Comparison of ENCODE assay signal across 1 cellular context in the genomic region with DNA sequence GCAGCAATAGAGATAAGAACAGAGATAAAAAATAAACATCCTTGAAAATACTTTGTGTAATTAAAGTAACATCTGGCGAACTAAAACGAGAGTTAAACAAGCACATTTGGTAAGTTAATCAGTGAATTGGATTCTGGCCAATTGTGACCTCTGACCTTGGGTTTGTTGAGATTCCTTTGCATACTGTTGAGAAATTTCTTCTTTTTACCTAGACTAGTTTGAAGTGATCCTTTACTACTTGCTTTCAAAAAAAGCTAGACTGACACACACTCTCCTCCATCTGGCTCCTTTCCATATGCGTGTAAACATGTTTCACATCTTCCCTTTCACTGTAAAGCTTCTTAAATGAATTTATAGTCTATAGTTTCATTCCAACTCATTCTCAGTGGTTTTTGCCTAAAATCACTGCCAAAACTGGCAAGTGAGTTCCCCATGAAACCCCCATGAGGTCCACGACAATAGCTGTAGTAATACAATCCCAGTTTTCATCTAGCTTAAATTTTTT.
A peak's percentile ranks its signal among the peaks of the same experiment; 100 is the strongest.
TF ChIP-seq lines count a peak whose summit lies in the region.

No MANE protein-coding gene starts in this region.

TF ChIP-seq in GM12878, 131 proteins besides CTCF, POLR2A, EP300 and RAD21 (continued from another document and continues in another):
- TF ChIP-seq CREB1 (IDR thresholded peaks at IDR 0.05; ENCODE audit: low read depth) (peak; percentile 27; the same call in 1 of the 2 replicates), CHD4 (IDR thresholded peaks at IDR 0.05) (no peak), SMAD1 (IDR thresholded peaks at IDR 0.05; ENCODE audit: low read depth, partially characterized antibody) (no peak), MXI1 (IDR thresholded peaks at IDR 0.05; ENCODE audit: low read depth, low read length) (no peak), CHD2 (IDR thresholded peaks at IDR 0.05; ENCODE audit: borderline replicate concordance, low read depth, low read length) (no peak), CREM (IDR thresholded peaks at IDR 0.05; ENCODE audit: low read depth) (peak; percentile 75; the same call in 1 of the 2 replicates), POLR2AphosphoS2 (IDR thresholded peaks at IDR 0.05; ENCODE audit: low read depth, low read length) (no peak), CBX5 (IDR thresholded peaks at IDR 0.05; ENCODE audit: low read depth) (peak; percentile 55; the same call in 1 of the 2 replicates), TARDBP (IDR thresholded peaks at IDR 0.05; ENCODE audit: borderline replicate concordance) (no peak), RB1 (IDR thresholded peaks at IDR 0.05; ENCODE audit: borderline replicate concordance) (no peak), ZNF274 (IDR thresholded peaks at IDR 0.05; ENCODE audit: insufficient read depth, insufficient read length) (no peak), MYC (IDR thresholded peaks at IDR 0.05; ENCODE audit: insufficient read depth, insufficient read length, insufficient replicate concordance, low read length, severe bottlenecking) (no peak), NFIC (IDR thresholded peaks at IDR 0.05; ENCODE audit: low read depth, low read length) (peak; percentile 95), TCF3 (IDR thresholded peaks at IDR 0.05; ENCODE audit: borderline replicate concordance, insufficient read depth, low read depth, low read length) (no peak), SMARCA5 (IDR thresholded peaks at IDR 0.05) (no peak), ZSCAN29 (IDR thresholded peaks at IDR 0.05) (no peak), SMAD5 (IDR thresholded peaks at IDR 0.05; ENCODE audit: low read depth) (no peak), TAF1 (IDR thresholded peaks at IDR 0.05; ENCODE audit: borderline replicate concordance, low read depth, low read length) (no peak), TCF7 (IDR thresholded peaks at IDR 0.05; ENCODE audit: borderline replicate concordance) (no peak), RFX5 (IDR thresholded peaks at IDR 0.05; ENCODE audit: low read depth, low read length) (no peak), RBBP5 (conservative IDR thresholded peaks at IDR 0.05) (no peak), POLR2AphosphoS5 (IDR thresholded peaks at IDR 0.05; ENCODE audit: low read length) (no peak), RCOR1 (conservative IDR thresholded peaks at IDR 0.05; ENCODE audit: low read depth, low read length) (no peak), ZBED1 (IDR thresholded peaks at IDR 0.05; ENCODE audit: borderline replicate concordance) (peak; percentile 35; the same call in 1 of the 2 replicates), EGR1 (IDR thresholded peaks at IDR 0.05; ENCODE audit: borderline replicate concordance in 1 of 2, low read depth in 2 of 2, low read length in 2 of 2) (no peak), PAX5 (IDR thresholded peaks at IDR 0.05; ENCODE audit: borderline replicate concordance, low read depth, low read length) (no peak), TBL1XR1 (IDR thresholded peaks at IDR 0.05; ENCODE audit: low read depth, low read length) (no peak), SIN3A (IDR thresholded peaks at IDR 0.05; ENCODE audit: low read depth, low read length) (no peak)
- TF ChIP-seq, protein P1, sequence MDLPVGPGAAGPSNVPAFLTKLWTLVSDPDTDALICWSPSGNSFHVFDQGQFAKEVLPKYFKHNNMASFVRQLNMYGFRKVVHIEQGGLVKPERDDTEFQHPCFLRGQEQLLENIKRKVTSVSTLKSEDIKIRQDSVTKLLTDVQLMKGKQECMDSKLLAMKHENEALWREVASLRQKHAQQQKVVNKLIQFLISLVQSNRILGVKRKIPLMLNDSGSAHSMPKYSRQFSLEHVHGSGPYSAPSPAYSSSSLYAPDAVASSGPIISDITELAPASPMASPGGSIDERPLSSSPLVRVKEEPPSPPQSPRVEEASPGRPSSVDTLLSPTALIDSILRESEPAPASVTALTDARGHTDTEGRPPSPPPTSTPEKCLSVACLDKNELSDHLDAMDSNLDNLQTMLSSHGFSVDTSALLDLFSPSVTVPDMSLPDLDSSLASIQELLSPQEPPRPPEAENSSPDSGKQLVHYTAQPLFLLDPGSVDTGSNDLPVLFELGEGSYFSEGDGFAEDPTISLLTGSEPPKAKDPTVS (IDR thresholded peaks at IDR 0.05; ENCODE audit: low read depth, low read length): no peak
- TF ChIP-seq, protein P2, sequence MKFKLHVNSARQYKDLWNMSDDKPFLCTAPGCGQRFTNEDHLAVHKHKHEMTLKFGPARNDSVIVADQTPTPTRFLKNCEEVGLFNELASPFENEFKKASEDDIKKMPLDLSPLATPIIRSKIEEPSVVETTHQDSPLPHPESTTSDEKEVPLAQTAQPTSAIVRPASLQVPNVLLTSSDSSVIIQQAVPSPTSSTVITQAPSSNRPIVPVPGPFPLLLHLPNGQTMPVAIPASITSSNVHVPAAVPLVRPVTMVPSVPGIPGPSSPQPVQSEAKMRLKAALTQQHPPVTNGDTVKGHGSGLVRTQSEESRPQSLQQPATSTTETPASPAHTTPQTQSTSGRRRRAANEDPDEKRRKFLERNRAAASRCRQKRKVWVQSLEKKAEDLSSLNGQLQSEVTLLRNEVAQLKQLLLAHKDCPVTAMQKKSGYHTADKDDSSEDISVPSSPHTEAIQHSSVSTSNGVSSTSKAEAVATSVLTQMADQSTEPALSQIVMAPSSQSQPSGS (IDR thresholded peaks at IDR 0.05; ENCODE audit: low read length): peak; percentile 90
- TF ChIP-seq, protein P3, sequence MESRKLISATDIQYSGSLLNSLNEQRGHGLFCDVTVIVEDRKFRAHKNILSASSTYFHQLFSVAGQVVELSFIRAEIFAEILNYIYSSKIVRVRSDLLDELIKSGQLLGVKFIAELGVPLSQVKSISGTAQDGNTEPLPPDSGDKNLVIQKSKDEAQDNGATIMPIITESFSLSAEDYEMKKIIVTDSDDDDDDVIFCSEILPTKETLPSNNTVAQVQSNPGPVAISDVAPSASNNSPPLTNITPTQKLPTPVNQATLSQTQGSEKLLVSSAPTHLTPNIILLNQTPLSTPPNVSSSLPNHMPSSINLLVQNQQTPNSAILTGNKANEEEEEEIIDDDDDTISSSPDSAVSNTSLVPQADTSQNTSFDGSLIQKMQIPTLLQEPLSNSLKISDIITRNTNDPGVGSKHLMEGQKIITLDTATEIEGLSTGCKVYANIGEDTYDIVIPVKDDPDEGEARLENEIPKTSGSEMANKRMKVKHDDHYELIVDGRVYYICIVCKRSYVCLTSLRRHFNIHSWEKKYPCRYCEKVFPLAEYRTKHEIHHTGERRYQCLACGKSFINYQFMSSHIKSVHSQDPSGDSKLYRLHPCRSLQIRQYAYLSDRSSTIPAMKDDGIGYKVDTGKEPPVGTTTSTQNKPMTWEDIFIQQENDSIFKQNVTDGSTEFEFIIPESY (IDR thresholded peaks at IDR 0.05): no peak
- TF ChIP-seq, protein P4, sequence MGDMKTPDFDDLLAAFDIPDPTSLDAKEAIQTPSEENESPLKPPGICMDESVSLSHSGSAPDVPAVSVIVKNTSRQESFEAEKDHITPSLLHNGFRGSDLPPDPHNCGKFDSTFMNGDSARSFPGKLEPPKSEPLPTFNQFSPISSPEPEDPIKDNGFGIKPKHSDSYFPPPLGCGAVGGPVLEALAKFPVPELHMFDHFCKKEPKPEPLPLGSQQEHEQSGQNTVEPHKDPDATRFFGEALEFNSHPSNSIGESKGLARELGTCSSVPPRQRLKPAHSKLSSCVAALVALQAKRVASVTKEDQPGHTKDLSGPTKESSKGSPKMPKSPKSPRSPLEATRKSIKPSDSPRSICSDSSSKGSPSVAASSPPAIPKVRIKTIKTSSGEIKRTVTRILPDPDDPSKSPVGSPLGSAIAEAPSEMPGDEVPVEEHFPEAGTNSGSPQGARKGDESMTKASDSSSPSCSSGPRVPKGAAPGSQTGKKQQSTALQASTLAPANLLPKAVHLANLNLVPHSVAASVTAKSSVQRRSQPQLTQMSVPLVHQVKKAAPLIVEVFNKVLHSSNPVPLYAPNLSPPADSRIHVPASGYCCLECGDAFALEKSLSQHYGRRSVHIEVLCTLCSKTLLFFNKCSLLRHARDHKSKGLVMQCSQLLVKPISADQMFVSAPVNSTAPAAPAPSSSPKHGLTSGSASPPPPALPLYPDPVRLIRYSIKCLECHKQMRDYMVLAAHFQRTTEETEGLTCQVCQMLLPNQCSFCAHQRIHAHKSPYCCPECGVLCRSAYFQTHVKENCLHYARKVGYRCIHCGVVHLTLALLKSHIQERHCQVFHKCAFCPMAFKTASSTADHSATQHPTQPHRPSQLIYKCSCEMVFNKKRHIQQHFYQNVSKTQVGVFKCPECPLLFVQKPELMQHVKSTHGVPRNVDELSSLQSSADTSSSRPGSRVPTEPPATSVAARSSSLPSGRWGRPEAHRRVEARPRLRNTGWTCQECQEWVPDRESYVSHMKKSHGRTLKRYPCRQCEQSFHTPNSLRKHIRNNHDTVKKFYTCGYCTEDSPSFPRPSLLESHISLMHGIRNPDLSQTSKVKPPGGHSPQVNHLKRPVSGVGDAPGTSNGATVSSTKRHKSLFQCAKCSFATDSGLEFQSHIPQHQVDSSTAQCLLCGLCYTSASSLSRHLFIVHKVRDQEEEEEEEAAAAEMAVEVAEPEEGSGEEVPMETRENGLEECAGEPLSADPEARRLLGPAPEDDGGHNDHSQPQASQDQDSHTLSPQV (IDR thresholded peaks at IDR 0.05): no peak
- TF ChIP-seq, protein P5, sequence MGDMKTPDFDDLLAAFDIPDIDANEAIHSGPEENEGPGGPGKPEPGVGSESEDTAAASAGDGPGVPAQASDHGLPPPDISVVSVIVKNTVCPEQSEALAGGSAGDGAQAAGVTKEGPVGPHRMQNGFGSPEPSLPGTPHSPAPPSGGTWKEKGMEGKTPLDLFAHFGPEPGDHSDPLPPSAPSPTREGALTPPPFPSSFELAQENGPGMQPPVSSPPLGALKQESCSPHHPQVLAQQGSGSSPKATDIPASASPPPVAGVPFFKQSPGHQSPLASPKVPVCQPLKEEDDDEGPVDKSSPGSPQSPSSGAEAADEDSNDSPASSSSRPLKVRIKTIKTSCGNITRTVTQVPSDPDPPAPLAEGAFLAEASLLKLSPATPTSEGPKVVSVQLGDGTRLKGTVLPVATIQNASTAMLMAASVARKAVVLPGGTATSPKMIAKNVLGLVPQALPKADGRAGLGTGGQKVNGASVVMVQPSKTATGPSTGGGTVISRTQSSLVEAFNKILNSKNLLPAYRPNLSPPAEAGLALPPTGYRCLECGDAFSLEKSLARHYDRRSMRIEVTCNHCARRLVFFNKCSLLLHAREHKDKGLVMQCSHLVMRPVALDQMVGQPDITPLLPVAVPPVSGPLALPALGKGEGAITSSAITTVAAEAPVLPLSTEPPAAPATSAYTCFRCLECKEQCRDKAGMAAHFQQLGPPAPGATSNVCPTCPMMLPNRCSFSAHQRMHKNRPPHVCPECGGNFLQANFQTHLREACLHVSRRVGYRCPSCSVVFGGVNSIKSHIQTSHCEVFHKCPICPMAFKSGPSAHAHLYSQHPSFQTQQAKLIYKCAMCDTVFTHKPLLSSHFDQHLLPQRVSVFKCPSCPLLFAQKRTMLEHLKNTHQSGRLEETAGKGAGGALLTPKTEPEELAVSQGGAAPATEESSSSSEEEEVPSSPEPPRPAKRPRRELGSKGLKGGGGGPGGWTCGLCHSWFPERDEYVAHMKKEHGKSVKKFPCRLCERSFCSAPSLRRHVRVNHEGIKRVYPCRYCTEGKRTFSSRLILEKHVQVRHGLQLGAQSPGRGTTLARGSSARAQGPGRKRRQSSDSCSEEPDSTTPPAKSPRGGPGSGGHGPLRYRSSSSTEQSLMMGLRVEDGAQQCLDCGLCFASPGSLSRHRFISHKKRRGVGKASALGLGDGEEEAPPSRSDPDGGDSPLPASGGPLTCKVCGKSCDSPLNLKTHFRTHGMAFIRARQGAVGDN (IDR thresholded peaks at IDR 0.05): no peak; the same call in 1 of the 2 replicates
- TF ChIP-seq, protein P6, sequence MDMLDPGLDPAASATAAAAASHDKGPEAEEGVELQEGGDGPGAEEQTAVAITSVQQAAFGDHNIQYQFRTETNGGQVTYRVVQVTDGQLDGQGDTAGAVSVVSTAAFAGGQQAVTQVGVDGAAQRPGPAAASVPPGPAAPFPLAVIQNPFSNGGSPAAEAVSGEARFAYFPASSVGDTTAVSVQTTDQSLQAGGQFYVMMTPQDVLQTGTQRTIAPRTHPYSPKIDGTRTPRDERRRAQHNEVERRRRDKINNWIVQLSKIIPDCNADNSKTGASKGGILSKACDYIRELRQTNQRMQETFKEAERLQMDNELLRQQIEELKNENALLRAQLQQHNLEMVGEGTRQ (IDR thresholded peaks at IDR 0.05; ENCODE audit: borderline replicate concordance, low read depth, low read length): no peak
- TF ChIP-seq, protein P7, sequence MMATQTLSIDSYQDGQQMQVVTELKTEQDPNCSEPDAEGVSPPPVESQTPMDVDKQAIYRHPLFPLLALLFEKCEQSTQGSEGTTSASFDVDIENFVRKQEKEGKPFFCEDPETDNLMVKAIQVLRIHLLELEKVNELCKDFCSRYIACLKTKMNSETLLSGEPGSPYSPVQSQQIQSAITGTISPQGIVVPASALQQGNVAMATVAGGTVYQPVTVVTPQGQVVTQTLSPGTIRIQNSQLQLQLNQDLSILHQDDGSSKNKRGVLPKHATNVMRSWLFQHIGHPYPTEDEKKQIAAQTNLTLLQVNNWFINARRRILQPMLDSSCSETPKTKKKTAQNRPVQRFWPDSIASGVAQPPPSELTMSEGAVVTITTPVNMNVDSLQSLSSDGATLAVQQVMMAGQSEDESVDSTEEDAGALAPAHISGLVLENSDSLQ (IDR thresholded peaks at IDR 0.05): no peak
- TF ChIP-seq, protein P8, sequence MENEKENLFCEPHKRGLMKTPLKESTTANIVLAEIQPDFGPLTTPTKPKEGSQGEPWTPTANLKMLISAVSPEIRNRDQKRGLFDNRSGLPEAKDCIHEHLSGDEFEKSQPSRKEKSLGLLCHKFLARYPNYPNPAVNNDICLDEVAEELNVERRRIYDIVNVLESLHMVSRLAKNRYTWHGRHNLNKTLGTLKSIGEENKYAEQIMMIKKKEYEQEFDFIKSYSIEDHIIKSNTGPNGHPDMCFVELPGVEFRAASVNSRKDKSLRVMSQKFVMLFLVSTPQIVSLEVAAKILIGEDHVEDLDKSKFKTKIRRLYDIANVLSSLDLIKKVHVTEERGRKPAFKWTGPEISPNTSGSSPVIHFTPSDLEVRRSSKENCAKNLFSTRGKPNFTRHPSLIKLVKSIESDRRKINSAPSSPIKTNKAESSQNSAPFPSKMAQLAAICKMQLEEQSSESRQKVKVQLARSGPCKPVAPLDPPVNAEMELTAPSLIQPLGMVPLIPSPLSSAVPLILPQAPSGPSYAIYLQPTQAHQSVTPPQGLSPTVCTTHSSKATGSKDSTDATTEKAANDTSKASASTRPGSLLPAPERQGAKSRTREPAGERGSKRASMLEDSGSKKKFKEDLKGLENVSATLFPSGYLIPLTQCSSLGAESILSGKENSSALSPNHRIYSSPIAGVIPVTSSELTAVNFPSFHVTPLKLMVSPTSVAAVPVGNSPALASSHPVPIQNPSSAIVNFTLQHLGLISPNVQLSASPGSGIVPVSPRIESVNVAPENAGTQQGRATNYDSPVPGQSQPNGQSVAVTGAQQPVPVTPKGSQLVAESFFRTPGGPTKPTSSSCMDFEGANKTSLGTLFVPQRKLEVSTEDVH (IDR thresholded peaks at IDR 0.05; ENCODE audit: low read depth, partially characterized antibody): no peak
- TF ChIP-seq, protein P9, sequence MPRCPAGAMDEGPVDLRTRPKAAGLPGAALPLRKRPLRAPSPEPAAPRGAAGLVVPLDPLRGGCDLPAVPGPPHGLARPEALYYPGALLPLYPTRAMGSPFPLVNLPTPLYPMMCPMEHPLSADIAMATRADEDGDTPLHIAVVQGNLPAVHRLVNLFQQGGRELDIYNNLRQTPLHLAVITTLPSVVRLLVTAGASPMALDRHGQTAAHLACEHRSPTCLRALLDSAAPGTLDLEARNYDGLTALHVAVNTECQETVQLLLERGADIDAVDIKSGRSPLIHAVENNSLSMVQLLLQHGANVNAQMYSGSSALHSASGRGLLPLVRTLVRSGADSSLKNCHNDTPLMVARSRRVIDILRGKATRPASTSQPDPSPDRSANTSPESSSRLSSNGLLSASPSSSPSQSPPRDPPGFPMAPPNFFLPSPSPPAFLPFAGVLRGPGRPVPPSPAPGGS (IDR thresholded peaks at IDR 0.05; ENCODE audit: borderline replicate concordance, insufficient read depth, low read depth, low read length, poor library complexity, severe bottlenecking): peak; percentile 79
